In the genomic region with DNA sequence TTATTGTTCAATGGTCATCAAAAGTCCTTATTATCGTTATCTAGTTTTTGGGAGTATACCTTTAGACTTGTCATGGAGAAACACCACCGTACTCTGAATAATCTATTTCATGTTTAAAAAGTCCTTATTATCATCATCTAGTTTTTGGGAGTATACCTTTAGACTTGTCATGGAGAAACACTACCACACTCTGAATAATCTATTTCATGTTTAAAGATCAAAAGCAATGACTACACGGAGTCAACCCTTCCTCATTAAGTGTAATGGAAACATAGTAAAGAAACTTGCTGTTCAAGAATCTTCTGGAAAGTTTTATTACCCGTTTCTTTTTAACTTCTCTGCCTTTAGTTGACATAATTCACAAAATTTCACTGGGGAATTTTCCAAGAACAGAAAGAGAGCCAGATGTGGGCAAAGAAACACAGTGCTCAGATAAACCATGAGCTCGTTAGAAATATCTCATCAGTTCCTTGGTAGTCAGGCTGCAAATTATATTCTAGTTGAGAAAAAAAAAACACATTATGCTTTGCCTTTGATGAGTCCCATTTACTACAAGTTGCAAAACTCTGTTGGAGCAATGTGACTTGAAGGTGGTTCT, we compare ENCODE assay signal across 13 cellular contexts.
A peak's percentile ranks its signal among the peaks of the same experiment; 100 is the strongest.
DNase-seq lines count a peak whose midpoint lies in the region; ATAC-seq, FAIRE-seq and TF ChIP-seq lines count a peak whose summit lies in the region.
"Had no signal": no experiment of that assay in that cellular context is flagged by ENCODE, and none has a peak within 500 bp of the region (broad histone marks: within the 10 kb centered on the region; RNA-seq: fewer than 3 reads in every experiment).

No MANE protein-coding gene starts in this region.

- TSS peak; percentile 46 for BruUV-seq in A673 (replicated peaks; lab: Mats Ljungman, UMichigan)
- BruUV-seq in K562 (replicated peaks; lab: Mats Ljungman, UMichigan): no TSS peak

- no peak for TF ChIP-seq POLR2A in K562 (conservative IDR thresholded peaks at IDR 0.05)

- in situ Hi-C loops in K562 (cut with MboI): no loop called here

- no peaks in the 10 kb centered on the region for H3K9me3 ChIP-seq in A673 (ENCODE audit: low read depth, low read length, poor library complexity, severe bottlenecking)
- no peaks in the 10 kb centered on the region; the same call in 1 of the 2 replicates for H3K9me3 ChIP-seq in K562 (replicated peaks; ENCODE audit: control insufficient read depth, insufficient read depth, low read depth, low read length)
- H3K9me3 ChIP-seq in lung (ENCODE audit: control insufficient read depth in 2 of 2, insufficient read depth in 1 of 2, low read length in 1 of 2): no peaks in the 10 kb centered on the region

- no peak for DNase-seq in A673 (ENCODE audit: low spot score)
- peak; percentile 41 for DNase-seq in AG10803 (ENCODE audit: low read depth)
- DNase-seq in K562 (ENCODE audit: extremely low read depth in 1 of 4, low spot score in 3 of 4): no peak
- DNase-seq in lung (ENCODE audit: low spot score): no peak
- DNase-seq in DMS153 (lab: John Stamatoyannopoulos, UW): no peak
- no peak for DNase-seq in DMS53 (lab: John Stamatoyannopoulos, UW)
- DNase-seq: activated CD4-positive, alpha-beta T cell treated with anti-CD3 and anti-CD28 coated beads for 1 hour; midbrain; nucleus accumbens; stimulated activated naive B cell treated with anti-CD40 and anti-IgM and Interleukin-4, amounts not matched to agents 10 μg/mL and 1 μg/mL and 100 μg/mL, for 72 hours had no signal

- TF ChIP-seq CTCF in A673 (conservative IDR thresholded peaks at IDR 0.05; ENCODE audit: low read depth, low read length): no peak
- no peak for TF ChIP-seq CTCF in AG10803 (conservative IDR thresholded peaks at IDR 0.05; ENCODE audit: low read length)
- no peak for TF ChIP-seq CTCF in K562 (IDR thresholded peaks at IDR 0.05 in 2 of 3, conservative IDR thresholded peaks at IDR 0.05 in 1 of 3; ENCODE audit: insufficient read depth in 2 of 3, low read depth in 1 of 3, low read length in 3 of 3)
- TF ChIP-seq CTCF in lung (IDR thresholded peaks at IDR 0.05; ENCODE audit: control extremely low read depth, extremely low read depth): no peak

- H3K4me1 ChIP-seq in A673 (ENCODE audit: insufficient read depth, low read length, poor library complexity, severe bottlenecking) (peaks cover 53% of the 10 kb centered on the region), K562 (replicated peaks in 1 of 2; ENCODE audit: control insufficient read depth in 2 of 2, insufficient read depth in 2 of 2, low read length in 2 of 2) (no peaks in the 10 kb centered on the region; a peak in 1 of 5 replicates), lung (ENCODE audit: control insufficient read depth in 2 of 2, insufficient read depth in 2 of 2, low read length in 2 of 2) (peaks cover 6 to 9% of the 10 kb centered on the region in 2 donors)

- H3K27ac ChIP-seq in A673 (ENCODE audit: low read depth, low read length, poor library complexity, severe bottlenecking) (peak overlapping the region; percentile 77), K562 (ENCODE audit: extremely low read depth, low read depth, low read length) (no peak overlapping the region), lung (ENCODE audit: low read depth in 1 of 2, low read length in 1 of 2) (peak overlapping the region; percentile 77 to 80)

- POLR2A ChIA-PET in A673 (lab: Charles Lee; ENCODE audit: low non-redundant PET) (no interaction called here), K562 (lab: Yijun Ruan, JAX) (no interaction called here)

- H3K9ac ChIP-seq in K562 (ENCODE audit: insufficient read depth in 1 of 2, low read depth in 2 of 2, low read length in 2 of 2): no peak overlapping the region

- WGBS in K562 (ENCODE audit: insufficient coverage, low coverage, missing lambda C conversion rate): 17% methylated on average over 5 of the region's 5 CpGs
- WGBS in lung, 2 donors: 74 to 87% methylated on average over 5 of the region's 5 CpGs

- no peaks in the 10 kb centered on the region for H4K20me1 ChIP-seq in K562 (replicated peaks; ENCODE audit: control insufficient read depth, insufficient read depth, low read length)

- no peak for TF ChIP-seq RAD21 in K562 (CRISPR knock-in tag; conservative IDR thresholded peaks at IDR 0.05 in 1 of 2, IDR thresholded peaks at IDR 0.05 in 1 of 2)

- ATAC-seq in K562 (no peak), lung (ENCODE audit: insufficient read depth, low FRiP score) (no peak), HG03280 (IDR thresholded peaks at IDR 0.05; ENCODE audit: unreplicated experiment) (no peak)
- ATAC-seq: Panc1; stimulated activated naive B cell treated with anti-CD40 and anti-IgM and Interleukin-4, amounts not matched to agents 10 μg/mL and 1 μg/mL and 100 μg/mL, for 72 hours had no signal

- no peak overlapping the region for H2AFZ ChIP-seq in K562 (ENCODE audit: low read depth, low read length)

- peaks cover 15% of the 10 kb centered on the region for H3K36me3 ChIP-seq in A673 (ENCODE audit: insufficient read depth, low read length, poor library complexity, severe bottlenecking)
- H3K36me3 ChIP-seq in K562 (ENCODE audit: control insufficient read depth, insufficient read depth, low read length): no peaks in the 10 kb centered on the region
- peaks cover 0 to 15% of the 10 kb centered on the region in 2 donors for H3K36me3 ChIP-seq in lung (ENCODE audit: control insufficient read depth in 2 of 2, insufficient read depth in 2 of 2, low read length in 2 of 2)

- no peaks in the 10 kb centered on the region for H3K27me3 ChIP-seq in A673 (replicated peaks; ENCODE audit: insufficient read depth, low read depth, low read length, poor library complexity)
- peaks cover 0 to 18% of the 10 kb centered on the region in 2 experiments; a peak in 2 of 5 replicates for H3K27me3 ChIP-seq in K562 (ENCODE audit: control insufficient read depth in 2 of 2, insufficient read depth in 2 of 2, low read length in 2 of 2)
- no peaks in the 10 kb centered on the region for H3K27me3 ChIP-seq in lung (ENCODE audit: control insufficient read depth, insufficient read depth)

- no peak for FAIRE-seq in K562 (lab: Jason Lieb, UNC)
- FAIRE-seq: islet of Langerhans had no signal

- H3K79me2 ChIP-seq in K562 (ENCODE audit: control insufficient read depth, insufficient read depth, low read length): no peaks in the 10 kb centered on the region

- CTCF ChIA-PET in A673 (lab: Charles Lee) (interaction anchor here (0.6 to 0.9 kb wide), 4 partner anchors 19 to 64 kb away, joined by 3 read pairs; no protein-coding TSS in a partner anchor), K562 (lab: Yijun Ruan, JAX; ENCODE audit: low intra/inter-chr PET ratio) (no interaction called here)

- TF ChIP-seq EP300 in K562 (IDR thresholded peaks at IDR 0.05; ENCODE audit: low read length): no peak

- H3K4me3 ChIP-seq in A673 (ENCODE audit: low read depth, low read length, poor library complexity, severe bottlenecking) (no peak overlapping the region), AG10803 (ENCODE audit: low read length) (no peak overlapping the region), K562 (no peak overlapping the region), lung (no peak overlapping the region)

- intact Hi-C loops in A673 (cut with micrococcal nuclease; ENCODE audit: unreplicated experiment): no loop called here
- intact Hi-C loops in K562 (cut with micrococcal nuclease): no loop called here

- no peaks in the 10 kb centered on the region for H3K9me1 ChIP-seq in K562 (ENCODE audit: control insufficient read depth, insufficient read depth, low read length)

- 0 out of 2 replicates have a peak overlapping the region, but pooled peaks have one; percentile 40 for H3K4me2 ChIP-seq in K562 (ENCODE audit: insufficient read depth, low read length)

TF ChIP-seq in K562, 482 proteins besides CTCF, POLR2A, EP300 and RAD21 (continues in another document):
- TF ChIP-seq CREBBP (IDR thresholded peaks at IDR 0.05; ENCODE audit: low read depth, low read length) (no peak), ZNF24 (IDR thresholded peaks at IDR 0.05) (no peak), ZNF77 (CRISPR knock-in tag; IDR thresholded peaks at IDR 0.05) (no peak), SP1 (CRISPR knock-in tag; IDR thresholded peaks at IDR 0.05) (no peak)
- TF ChIP-seq, protein P1, sequence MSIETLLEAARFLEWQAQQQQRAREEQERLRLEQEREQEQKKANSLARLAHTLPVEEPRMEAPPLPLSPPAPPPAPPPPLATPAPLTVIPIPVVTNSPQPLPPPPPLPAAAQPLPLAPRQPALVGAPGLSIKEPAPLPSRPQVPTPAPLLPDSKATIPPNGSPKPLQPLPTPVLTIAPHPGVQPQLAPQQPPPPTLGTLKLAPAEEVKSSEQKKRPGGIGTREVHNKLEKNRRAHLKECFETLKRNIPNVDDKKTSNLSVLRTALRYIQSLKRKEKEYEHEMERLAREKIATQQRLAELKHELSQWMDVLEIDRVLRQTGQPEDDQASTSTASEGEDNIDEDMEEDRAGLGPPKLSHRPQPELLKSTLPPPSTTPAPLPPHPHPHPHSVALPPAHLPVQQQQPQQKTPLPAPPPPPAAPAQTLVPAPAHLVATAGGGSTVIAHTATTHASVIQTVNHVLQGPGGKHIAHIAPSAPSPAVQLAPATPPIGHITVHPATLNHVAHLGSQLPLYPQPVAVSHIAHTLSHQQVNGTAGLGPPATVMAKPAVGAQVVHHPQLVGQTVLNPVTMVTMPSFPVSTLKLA (conservative IDR thresholded peaks at IDR 0.05): no peak
- TF ChIP-seq, protein P2, sequence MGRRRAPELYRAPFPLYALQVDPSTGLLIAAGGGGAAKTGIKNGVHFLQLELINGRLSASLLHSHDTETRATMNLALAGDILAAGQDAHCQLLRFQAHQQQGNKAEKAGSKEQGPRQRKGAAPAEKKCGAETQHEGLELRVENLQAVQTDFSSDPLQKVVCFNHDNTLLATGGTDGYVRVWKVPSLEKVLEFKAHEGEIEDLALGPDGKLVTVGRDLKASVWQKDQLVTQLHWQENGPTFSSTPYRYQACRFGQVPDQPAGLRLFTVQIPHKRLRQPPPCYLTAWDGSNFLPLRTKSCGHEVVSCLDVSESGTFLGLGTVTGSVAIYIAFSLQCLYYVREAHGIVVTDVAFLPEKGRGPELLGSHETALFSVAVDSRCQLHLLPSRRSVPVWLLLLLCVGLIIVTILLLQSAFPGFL (CRISPR knock-in tag; IDR thresholded peaks at IDR 0.05): no peak
- TF ChIP-seq, protein P3, sequence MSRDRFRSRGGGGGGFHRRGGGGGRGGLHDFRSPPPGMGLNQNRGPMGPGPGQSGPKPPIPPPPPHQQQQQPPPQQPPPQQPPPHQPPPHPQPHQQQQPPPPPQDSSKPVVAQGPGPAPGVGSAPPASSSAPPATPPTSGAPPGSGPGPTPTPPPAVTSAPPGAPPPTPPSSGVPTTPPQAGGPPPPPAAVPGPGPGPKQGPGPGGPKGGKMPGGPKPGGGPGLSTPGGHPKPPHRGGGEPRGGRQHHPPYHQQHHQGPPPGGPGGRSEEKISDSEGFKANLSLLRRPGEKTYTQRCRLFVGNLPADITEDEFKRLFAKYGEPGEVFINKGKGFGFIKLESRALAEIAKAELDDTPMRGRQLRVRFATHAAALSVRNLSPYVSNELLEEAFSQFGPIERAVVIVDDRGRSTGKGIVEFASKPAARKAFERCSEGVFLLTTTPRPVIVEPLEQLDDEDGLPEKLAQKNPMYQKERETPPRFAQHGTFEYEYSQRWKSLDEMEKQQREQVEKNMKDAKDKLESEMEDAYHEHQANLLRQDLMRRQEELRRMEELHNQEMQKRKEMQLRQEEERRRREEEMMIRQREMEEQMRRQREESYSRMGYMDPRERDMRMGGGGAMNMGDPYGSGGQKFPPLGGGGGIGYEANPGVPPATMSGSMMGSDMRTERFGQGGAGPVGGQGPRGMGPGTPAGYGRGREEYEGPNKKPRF (IDR thresholded peaks at IDR 0.05; ENCODE audit: low read depth, low read length): no peak
